Comparison of ENCODE assay signal across 1 cellular context in the genomic region with DNA sequence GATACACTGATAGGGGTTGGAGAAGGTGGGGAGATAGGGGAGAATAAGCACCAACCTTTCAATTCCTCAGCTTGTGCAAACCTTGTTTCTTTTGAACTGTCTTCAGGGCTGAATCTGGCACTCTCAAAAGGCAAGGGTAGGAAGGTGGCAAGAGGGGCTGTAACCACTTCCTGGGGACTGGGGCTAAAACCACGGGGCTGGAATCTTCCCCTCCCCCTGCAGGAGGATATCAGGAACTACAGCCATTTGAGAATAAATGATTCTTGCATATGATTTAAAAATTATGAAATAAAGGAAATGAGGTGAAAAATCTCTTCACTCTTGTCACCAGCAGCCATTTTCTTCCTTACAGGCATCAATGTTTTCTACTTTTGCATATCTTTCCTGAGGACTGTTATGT.
TF ChIP-seq lines count a peak whose summit lies in the region.

No MANE protein-coding gene starts in this region.

TF ChIP-seq in WTC11, 78 proteins besides CTCF, POLR2A, EP300 and RAD21 (continued from another document):
- TF ChIP-seq, protein P1, sequence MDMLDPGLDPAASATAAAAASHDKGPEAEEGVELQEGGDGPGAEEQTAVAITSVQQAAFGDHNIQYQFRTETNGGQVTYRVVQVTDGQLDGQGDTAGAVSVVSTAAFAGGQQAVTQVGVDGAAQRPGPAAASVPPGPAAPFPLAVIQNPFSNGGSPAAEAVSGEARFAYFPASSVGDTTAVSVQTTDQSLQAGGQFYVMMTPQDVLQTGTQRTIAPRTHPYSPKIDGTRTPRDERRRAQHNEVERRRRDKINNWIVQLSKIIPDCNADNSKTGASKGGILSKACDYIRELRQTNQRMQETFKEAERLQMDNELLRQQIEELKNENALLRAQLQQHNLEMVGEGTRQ (CRISPR knock-in tag; IDR thresholded peaks at IDR 0.05), result no peak
- TF ChIP-seq FOXP1 (CRISPR knock-in tag; IDR thresholded peaks at IDR 0.05; ENCODE audit: borderline replicate concordance), result no peak
- TF ChIP-seq, protein P2, sequence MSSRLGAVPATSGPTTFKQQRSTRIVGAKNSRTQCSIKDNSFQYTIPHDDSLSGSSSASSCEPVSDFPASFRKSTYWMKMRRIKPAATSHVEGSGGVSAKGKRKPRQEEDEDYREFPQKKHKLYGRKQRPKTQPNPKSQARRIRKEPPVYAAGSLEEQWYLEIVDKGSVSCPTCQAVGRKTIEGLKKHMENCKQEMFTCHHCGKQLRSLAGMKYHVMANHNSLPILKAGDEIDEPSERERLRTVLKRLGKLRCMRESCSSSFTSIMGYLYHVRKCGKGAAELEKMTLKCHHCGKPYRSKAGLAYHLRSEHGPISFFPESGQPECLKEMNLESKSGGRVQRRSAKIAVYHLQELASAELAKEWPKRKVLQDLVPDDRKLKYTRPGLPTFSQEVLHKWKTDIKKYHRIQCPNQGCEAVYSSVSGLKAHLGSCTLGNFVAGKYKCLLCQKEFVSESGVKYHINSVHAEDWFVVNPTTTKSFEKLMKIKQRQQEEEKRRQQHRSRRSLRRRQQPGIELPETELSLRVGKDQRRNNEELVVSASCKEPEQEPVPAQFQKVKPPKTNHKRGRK (CRISPR knock-in tag; IDR thresholded peaks at IDR 0.05; ENCODE audit: borderline replicate concordance), result no peak
- TF ChIP-seq CREM (CRISPR knock-in tag; IDR thresholded peaks at IDR 0.05), result no peak
- no peak for TF ChIP-seq ZNF138 (CRISPR knock-in tag; conservative IDR thresholded peaks at IDR 0.05)
- TF ChIP-seq ESRRA (CRISPR knock-in tag; IDR thresholded peaks at IDR 0.05; ENCODE audit: borderline replicate concordance), result no peak
- TF ChIP-seq, protein P3, sequence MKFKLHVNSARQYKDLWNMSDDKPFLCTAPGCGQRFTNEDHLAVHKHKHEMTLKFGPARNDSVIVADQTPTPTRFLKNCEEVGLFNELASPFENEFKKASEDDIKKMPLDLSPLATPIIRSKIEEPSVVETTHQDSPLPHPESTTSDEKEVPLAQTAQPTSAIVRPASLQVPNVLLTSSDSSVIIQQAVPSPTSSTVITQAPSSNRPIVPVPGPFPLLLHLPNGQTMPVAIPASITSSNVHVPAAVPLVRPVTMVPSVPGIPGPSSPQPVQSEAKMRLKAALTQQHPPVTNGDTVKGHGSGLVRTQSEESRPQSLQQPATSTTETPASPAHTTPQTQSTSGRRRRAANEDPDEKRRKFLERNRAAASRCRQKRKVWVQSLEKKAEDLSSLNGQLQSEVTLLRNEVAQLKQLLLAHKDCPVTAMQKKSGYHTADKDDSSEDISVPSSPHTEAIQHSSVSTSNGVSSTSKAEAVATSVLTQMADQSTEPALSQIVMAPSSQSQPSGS (CRISPR knock-in tag; IDR thresholded peaks at IDR 0.05; ENCODE audit: borderline replicate concordance, low read depth), result no peak
- TF ChIP-seq FOXJ3 (CRISPR knock-in tag; IDR thresholded peaks at IDR 0.05; ENCODE audit: borderline replicate concordance), result no peak
- TF ChIP-seq MYBL2 (CRISPR knock-in tag; IDR thresholded peaks at IDR 0.05), result no peak
- TF ChIP-seq HMGA2 (CRISPR knock-in tag; IDR thresholded peaks at IDR 0.05), result no peak
- no peak for TF ChIP-seq NR2C2 (CRISPR knock-in tag; IDR thresholded peaks at IDR 0.05)
